Comparison of ENCODE assay signal across 8 cellular contexts in the genomic region with DNA sequence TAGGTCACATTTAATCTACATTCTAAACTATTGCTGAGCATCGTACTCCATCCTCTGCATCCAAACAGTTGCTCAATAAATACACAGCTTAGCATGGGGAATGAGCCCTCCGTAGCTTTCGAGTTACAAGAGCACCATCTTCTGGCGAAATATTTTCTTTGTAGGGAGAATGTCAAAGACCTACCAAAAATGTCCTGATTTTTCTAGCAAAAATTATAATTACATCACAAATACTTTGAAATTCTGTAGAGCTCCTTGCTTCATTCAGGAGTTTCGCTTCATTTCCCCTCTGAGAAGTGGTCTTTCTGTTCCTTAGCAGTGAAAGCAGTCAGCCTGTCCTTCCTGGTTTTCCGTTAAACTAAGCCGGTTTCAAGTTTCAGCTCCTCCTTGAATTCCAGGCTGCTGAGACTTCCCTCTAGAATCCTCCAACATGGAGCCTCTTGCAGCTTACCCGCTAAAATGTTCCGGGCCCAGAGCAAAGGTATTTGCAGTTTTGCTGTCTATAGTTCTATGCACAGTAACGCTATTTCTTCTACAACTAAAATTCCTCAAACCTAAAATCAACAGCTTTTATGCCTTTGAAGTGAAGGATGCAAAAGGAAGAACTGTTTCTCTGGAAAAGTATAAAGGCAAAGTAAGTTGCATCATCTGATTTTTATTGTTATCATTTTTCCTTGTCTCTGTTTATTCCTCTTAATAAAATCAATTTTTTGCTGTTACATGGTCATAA. TPM values are rescaled to one million over a fixed set of nuclear protein-coding genes. Genes with fewer than 3 reads are reported as not detected.
DNase-seq lines count a peak whose midpoint lies in the region; ATAC-seq and TF ChIP-seq lines count a peak whose summit lies in the region.

A gene with protein sequence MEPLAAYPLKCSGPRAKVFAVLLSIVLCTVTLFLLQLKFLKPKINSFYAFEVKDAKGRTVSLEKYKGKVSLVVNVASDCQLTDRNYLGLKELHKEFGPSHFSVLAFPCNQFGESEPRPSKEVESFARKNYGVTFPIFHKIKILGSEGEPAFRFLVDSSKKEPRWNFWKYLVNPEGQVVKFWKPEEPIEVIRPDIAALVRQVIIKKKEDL (plus strand): TSS at position 409 of the 730 bp plus-strand sequence. CDS start 22 bp downstream, at position 431.

- H3K27me3 ChIP-seq in cardiac muscle cell (no peaks in the 10 kb centered on the region), ovary (no peaks in the 10 kb centered on the region)

- H3K36me3 ChIP-seq in cardiac muscle cell, result peaks cover 8% of the 10 kb centered on the region
- H3K36me3 ChIP-seq in ovary, result no peaks in the 10 kb centered on the region

- no peak for TF ChIP-seq POLR2A in ovary (IDR thresholded peaks at IDR 0.05)

- TF ChIP-seq EP300 in ovary (IDR thresholded peaks at IDR 0.05), result no peak

- H3K27ac ChIP-seq in cardiac muscle cell, result peak within 1 kb of the TSS; percentile 85
- peak within 1 kb of the TSS in 1 of 2 donors; percentile 58 for H3K27ac ChIP-seq in ovary

- H3K4me1 ChIP-seq in cardiac muscle cell (ENCODE audit: low read depth) (no peaks in the 10 kb centered on the region), ovary (ENCODE audit: insufficient read depth) (no peaks in the 10 kb centered on the region)

- ATAC-seq in HG02885 (IDR thresholded peaks at IDR 0.05; ENCODE audit: poor library complexity, unreplicated experiment), result no peak
- ATAC-seq in HG03280 (IDR thresholded peaks at IDR 0.05; ENCODE audit: unreplicated experiment), result no peak

- intact Hi-C loops in ovary (cut with DNase I), result no loop called here

- peak within 1 kb of the TSS; percentile 75 for H3K4me3 ChIP-seq in WI38 (ENCODE audit: low read depth, low read length)
- peak within 1 kb of the TSS; percentile 69 for H3K4me3 ChIP-seq in cardiac muscle cell
- peak within 1 kb of the TSS; percentile 46 for H3K4me3 ChIP-seq in ovary

- 1 to 3% (median 1%) methylated on average over 10 of the region's 10 CpGs for WGBS in ovary, 3 donors

- no peaks in the 10 kb centered on the region for H3K9me3 ChIP-seq in cardiac muscle cell (ENCODE audit: low read depth)
- H3K9me3 ChIP-seq in ovary, result no peaks in the 10 kb centered on the region

- DNase-seq in NCI-H2196 (lab: John Stamatoyannopoulos, UW; ENCODE audit: unreplicated experiment) (peak; percentile 18), NCI-H2196 treated with DMSO at 0.1 percent for 48 hours (lab: John Stamatoyannopoulos, UW; ENCODE audit: unreplicated experiment) (no peak), MV-4-11 (lab: John Stamatoyannopoulos, UW) (peak; percentile 29), cardiac muscle cell (ENCODE audit: low read depth in 1 of 2, low spot score in 1 of 2) (peak; percentile 85 to 92), ovary (peak in 4 of 5 donors; percentile 17 to 38 (median 27))

- TF ChIP-seq CTCF in WI38 (IDR thresholded peaks at IDR 0.05; ENCODE audit: low read depth, low read length) (peak; percentile 43), cardiac muscle cell (IDR thresholded peaks at IDR 0.05; ENCODE audit: low read depth, low read length) (peak; percentile 59), ovary (IDR thresholded peaks at IDR 0.05) (peak in 2 of 3 donors; percentile 42 to 56)

RNA-seq across cellular contexts. Expression of the gene that starts here (rescaled TPM):
- total RNA-seq in cardiac muscle cell, result 44.5 and 57.1 TPM in 2 replicates
- 68.5 and 71.1 TPM in 2 replicates for polyA plus RNA-seq in cardiac muscle cell
- 10 to 100 TPM; 14.4 to 58.7 (median 29.8) TPM for total RNA-seq in ovary
- polyA plus RNA-seq in ovary, result 10 to 100 TPM; 25.5 to 58.8 TPM
